Comparison of ENCODE assay signal across 1 cellular context in genomic region chr9:128829477-128830251, GRCh38.
TF ChIP-seq lines count a peak whose summit lies in the region.

Gene SPOUT1, minus strand, starts transcription at chr9:128829794. Its CDS starts 14 bp downstream, at chr9:128829780.

TF ChIP-seq in HepG2, 621 proteins besides CTCF, POLR2A, EP300 and RAD21 (continued from another document and continues in another):
- TF ChIP-seq SALL1 (CRISPR knock-in tag; IDR thresholded peaks at IDR 0.05) = peak; percentile 58
- no peak for TF ChIP-seq U2AF1 (optimal IDR thresholded peaks at IDR 0.05; ENCODE audit: low read depth, low read length)
- TF ChIP-seq KLF6 (CRISPR knock-in tag; IDR thresholded peaks at IDR 0.05) = no peak
- TF ChIP-seq ZNF224 (CRISPR knock-in tag; IDR thresholded peaks at IDR 0.05) = no peak
- TF ChIP-seq PREB (CRISPR knock-in tag; IDR thresholded peaks at IDR 0.05) = no peak
- TF ChIP-seq PLSCR1 (CRISPR knock-in tag; IDR thresholded peaks at IDR 0.05; ENCODE audit: borderline replicate concordance) = no peak
- TF ChIP-seq MYC (CRISPR knock-in tag; IDR thresholded peaks at IDR 0.05; ENCODE audit: borderline replicate concordance) = peak; percentile 90
- TF ChIP-seq ZNF382 (CRISPR knock-in tag; IDR thresholded peaks at IDR 0.05; ENCODE audit: borderline replicate concordance) = no peak
- no peak for TF ChIP-seq ZBTB21 (CRISPR knock-in tag; IDR thresholded peaks at IDR 0.05)
- TF ChIP-seq ZNF572 (CRISPR knock-in tag; IDR thresholded peaks at IDR 0.05) = no peak
- 0 out of 2 replicates have a peak, but pooled peaks have one; percentile 68 for TF ChIP-seq KLF12 (CRISPR knock-in tag; IDR thresholded peaks at IDR 0.05; ENCODE audit: borderline replicate concordance)
- no peak for TF ChIP-seq ZNF280D (CRISPR knock-in tag; IDR thresholded peaks at IDR 0.05)
- peak; percentile 41 for TF ChIP-seq MNT (IDR thresholded peaks at IDR 0.05)
- no peak for TF ChIP-seq ZNF34 (CRISPR knock-in tag; IDR thresholded peaks at IDR 0.05; ENCODE audit: borderline replicate concordance)
- TF ChIP-seq SIN3B (IDR thresholded peaks at IDR 0.05; ENCODE audit: low read length) = peak; percentile 81; the same call in 1 of the 2 replicates
- 0 out of 2 replicates have a peak, but pooled peaks have one; percentile 69 for TF ChIP-seq ZC3H4 (CRISPR knock-in tag; IDR thresholded peaks at IDR 0.05; ENCODE audit: borderline replicate concordance)
- TF ChIP-seq SRSF1 (optimal IDR thresholded peaks at IDR 0.05; ENCODE audit: low read depth, low read length) = no peak
- no peak for TF ChIP-seq ONECUT2 (CRISPR knock-in tag; IDR thresholded peaks at IDR 0.05)
- peak; percentile 86 for TF ChIP-seq GATAD1 (CRISPR knock-in tag; IDR thresholded peaks at IDR 0.05)
- peak; percentile 73; the same call in 1 of the 2 replicates for TF ChIP-seq ZNF766 (CRISPR knock-in tag; IDR thresholded peaks at IDR 0.05; ENCODE audit: borderline replicate concordance)
- no peak for TF ChIP-seq PBX2 (CRISPR knock-in tag; IDR thresholded peaks at IDR 0.05)
- TF ChIP-seq SCMH1 (CRISPR knock-in tag; IDR thresholded peaks at IDR 0.05; ENCODE audit: borderline replicate concordance) = no peak
- peak; percentile 86 for TF ChIP-seq UBTF (CRISPR knock-in tag; IDR thresholded peaks at IDR 0.05)
- no peak for TF ChIP-seq ZBTB44 (CRISPR knock-in tag; IDR thresholded peaks at IDR 0.05)
- TF ChIP-seq ZNF451 (CRISPR knock-in tag; IDR thresholded peaks at IDR 0.05) = peak; percentile 53; the same call in 1 of the 2 replicates
- TF ChIP-seq MTF1 (CRISPR knock-in tag; IDR thresholded peaks at IDR 0.05) = no peak
- no peak for TF ChIP-seq ZFP1 (CRISPR knock-in tag; IDR thresholded peaks at IDR 0.05)
- no peak for TF ChIP-seq TP53 (CRISPR knock-in tag; conservative IDR thresholded peaks at IDR 0.05)
- TF ChIP-seq MYPOP (CRISPR knock-in tag; IDR thresholded peaks at IDR 0.05) = peak; percentile 71
- peak; percentile 92 for TF ChIP-seq ZGPAT (CRISPR knock-in tag; IDR thresholded peaks at IDR 0.05)
- TF ChIP-seq HNF4G (IDR thresholded peaks at IDR 0.05; ENCODE audit: borderline replicate concordance, low read depth, low read length) = no peak
- no peak for TF ChIP-seq HNF4G (CRISPR knock-in tag; IDR thresholded peaks at IDR 0.05; ENCODE audit: borderline replicate concordance, low read depth)
- TF ChIP-seq ZNF3 (CRISPR knock-in tag; IDR thresholded peaks at IDR 0.05) = no peak
- no peak for TF ChIP-seq TERF1 (CRISPR knock-in tag; IDR thresholded peaks at IDR 0.05)
- no peak for TF ChIP-seq AFF4 (CRISPR knock-in tag; IDR thresholded peaks at IDR 0.05)
- no peak for TF ChIP-seq THAP7 (CRISPR knock-in tag; IDR thresholded peaks at IDR 0.05)
- 0 out of 2 replicates have a peak, but pooled peaks have one; percentile 56 for TF ChIP-seq TOE1 (CRISPR knock-in tag; IDR thresholded peaks at IDR 0.05)
